ENCODE assay signal across 23 cellular contexts in the genomic region with DNA sequence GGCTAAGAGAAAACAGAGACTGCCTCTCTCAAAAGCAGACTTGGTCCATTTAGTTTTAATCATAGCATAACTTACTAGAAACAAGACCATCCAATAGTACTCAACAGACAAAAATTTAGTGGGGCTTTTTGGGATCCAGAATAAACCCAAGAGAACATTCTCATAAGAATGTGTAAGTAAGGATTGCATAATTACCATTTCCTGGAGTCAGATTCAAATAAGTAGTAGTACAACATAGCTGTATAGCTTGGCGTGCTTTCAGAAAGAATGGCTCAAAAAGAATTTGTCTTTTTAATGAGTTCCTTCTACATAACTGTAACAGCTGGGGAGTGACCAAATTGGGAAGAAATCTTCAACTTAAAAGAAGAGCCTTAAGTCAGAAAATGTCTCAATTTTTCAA.
DNase-seq lines count a peak whose midpoint lies in the region; ATAC-seq, FAIRE-seq and TF ChIP-seq lines count a peak whose summit lies in the region.
"Had no signal": no experiment of that assay in that cellular context is flagged by ENCODE, and none has a peak within 500 bp of the region (broad histone marks: within the 10 kb centered on the region; RNA-seq: fewer than 3 reads in every experiment).

No MANE protein-coding gene starts in this region.

- H3K27me3 ChIP-seq in bronchial epithelial cell (ENCODE audit: control insufficient read depth, insufficient read depth, low read length): no peaks in the 10 kb centered on the region
- H3K27me3 ChIP-seq: left lung, SJSA1 had no signal

- no peak for TF ChIP-seq CTCF in AG09309 (IDR thresholded peaks at IDR 0.05; ENCODE audit: control insufficient read depth, insufficient read depth, low read depth, low read length, missing control alignments)
- TF ChIP-seq CTCF in bronchial epithelial cell (IDR thresholded peaks at IDR 0.05; ENCODE audit: insufficient read depth, low read length, severe bottlenecking): no peak

- FAIRE-seq in bronchial epithelial cell (lab: Jason Lieb, UNC): no peak
- FAIRE-seq in GM19239 (lab: Jason Lieb, UNC): no peak
- FAIRE-seq: endothelial cell of umbilical vein, HepG2, urothelium cell line had no signal

- H3K36me3 ChIP-seq in bronchial epithelial cell (ENCODE audit: control insufficient read depth, insufficient read depth, low read length): no peaks in the 10 kb centered on the region
- H3K36me3 ChIP-seq: left lung, SJSA1 had no signal

- ATAC-seq in HG03378 (IDR thresholded peaks at IDR 0.05; ENCODE audit: unreplicated experiment): no peak
- ATAC-seq in GM18519 (IDR thresholded peaks at IDR 0.05; ENCODE audit: low FRiP score, unreplicated experiment): no peak
- ATAC-seq: activated CD8-positive, alpha-beta T cell treated with anti-CD3 and anti-CD28 coated beads for 36 hours; GM23338; HepG2; left lung had no signal

- H3K4me3 ChIP-seq in AG09309 (ENCODE audit: control insufficient read depth, low read depth, low read length) (no peak overlapping the region), bronchial epithelial cell (ENCODE audit: low read depth, low read length) (no peak overlapping the region)
- H3K4me3 ChIP-seq: GM23338, left lung, SJSA1 had no signal

- DNase-seq in AG09309 (ENCODE audit: low read depth): peak; percentile 73
- peak; percentile 77 for DNase-seq in HS-5 (ENCODE audit: low read depth)
- peak; percentile 21 for DNase-seq in bronchial epithelial cell (ENCODE audit: low read depth)
- peak; percentile 86 for DNase-seq in iris pigment epithelial cell (ENCODE audit: low read depth)
- no peak for DNase-seq in GM19239 (ENCODE audit: insufficient read length, low spot score)
- DNase-seq in anterior cingulate cortex (lab: John Stamatoyannopoulos, UW): no peak
- DNase-seq: activated B cell treated with CpG ODN at 0.5 μM for 24 hours; activated CD8-positive, alpha-beta T cell treated with anti-CD3 and anti-CD28 coated beads for 36 hours; activated naive CD4-positive, alpha-beta T cell treated with anti-CD3 and anti-CD28 coated beads for 36 hours; activated T-cell treated with anti-CD3 and anti-CD28 coated beads, Interleukin-2, amount 50 U/mL, for 24 hours; AML-193; DMS79; glutamatergic neuron; left lung; NCI-H187; NCI-H345 had no signal

Comparison
In these comparisons a context has a peak if more than half of its experiments do, and no peak if none do; other contexts are left out.
1. DNase-seq: peak in AG09309 (single experiment), HS-5 (single experiment), bronchial epithelial cell (single experiment) and iris pigment epithelial cell (single experiment); none in GM19239 (single experiment) and anterior cingulate cortex (0 of 58).